10 cellular contexts compared by ENCODE assay signal in the genomic region with DNA sequence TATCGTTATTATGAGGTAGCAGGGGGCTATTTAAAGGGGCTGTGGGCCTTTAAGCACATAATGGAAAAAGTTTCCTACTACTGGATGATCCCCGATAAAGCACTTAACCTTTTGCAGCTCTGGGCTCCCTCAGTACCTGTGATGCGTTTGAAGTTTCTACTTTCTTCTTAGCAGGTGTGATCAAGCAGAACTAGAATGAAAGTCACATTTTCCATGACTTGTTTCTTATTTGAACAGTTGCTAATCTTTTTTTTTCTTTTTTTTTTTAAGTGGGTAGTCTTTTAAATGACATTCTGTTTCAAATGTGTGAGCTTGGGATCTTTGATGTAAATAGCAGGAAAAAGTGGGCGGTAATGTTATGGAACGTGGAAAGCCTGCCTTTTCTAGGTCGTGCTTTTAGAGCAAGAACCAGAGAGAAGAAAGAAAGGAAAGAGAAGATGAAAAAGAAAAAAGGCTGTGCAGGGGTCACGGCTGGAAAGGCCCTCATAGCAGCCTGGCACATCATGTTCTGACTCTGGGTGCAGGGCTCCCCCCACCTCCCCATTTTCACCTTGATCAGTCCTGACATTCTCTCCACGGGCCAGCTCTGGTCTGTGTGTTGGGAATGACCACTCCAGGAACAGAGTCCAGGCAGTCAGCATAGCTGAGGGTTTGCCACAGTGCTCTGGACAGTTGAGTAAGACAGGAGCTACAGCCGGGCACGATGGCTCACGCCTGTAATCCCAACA.
A peak's percentile ranks its signal among the peaks of the same experiment; 100 is the strongest.
DNase-seq lines count a peak whose midpoint lies in the region; ATAC-seq and TF ChIP-seq lines count a peak whose summit lies in the region.
"Had no signal": no experiment of that assay in that cellular context is flagged by ENCODE, and none has a peak within 500 bp of the region (broad histone marks: within the 10 kb centered on the region; RNA-seq: fewer than 3 reads in every experiment).

No MANE protein-coding gene starts in this region.

- H3K27me3 ChIP-seq in transverse colon (no peaks in the 10 kb centered on the region), left ventricle myocardium inferior (ENCODE audit: low read depth) (no peaks in the 10 kb centered on the region)

- no peaks in the 10 kb centered on the region for H3K36me3 ChIP-seq in transverse colon
- H3K36me3 ChIP-seq in left ventricle myocardium inferior: peaks cover 18% of the 10 kb centered on the region

- H3K4me1 ChIP-seq in transverse colon (peaks cover 16 to 32% (median 17%) of the 10 kb centered on the region in 4 donors), left ventricle myocardium inferior (peaks cover 7% of the 10 kb centered on the region)

- H3K9me3 ChIP-seq in transverse colon (no peaks in the 10 kb centered on the region), left ventricle myocardium inferior (replicated peaks) (no peaks in the 10 kb centered on the region)

- peak overlapping the region; percentile 93 for H3K27ac Mint-ChIP-seq in activated CD8-positive, alpha-beta memory T cell treated with anti-CD3 and anti-CD28 coated beads, Interleukin-2, amount 10 ng/mL, durations not matched to agents 7 days and 5 days
- H3K27ac Mint-ChIP-seq in activated B cell treated with CpG ODN at 0.5 μM for 24 hours (peak overlapping the region; percentile 94), memory B cell (peak overlapping the region; percentile 68)

- H3K4me3 ChIP-seq in transverse colon (no peak overlapping the region), left ventricle myocardium inferior (no peak overlapping the region)
- H3K4me3 ChIP-seq: coronary artery had no signal

- peaks cover 92% of the 10 kb centered on the region for H3K4me1 Mint-ChIP-seq in activated CD8-positive, alpha-beta memory T cell treated with anti-CD3 and anti-CD28 coated beads, Interleukin-2, amount 10 ng/mL, durations not matched to agents 7 days and 5 days
- H3K4me1 Mint-ChIP-seq in activated B cell treated with CpG ODN at 0.5 μM for 24 hours: peaks cover 47% of the 10 kb centered on the region
- H3K4me1 Mint-ChIP-seq in memory B cell: peaks cover 27% of the 10 kb centered on the region

- WGBS in transverse colon (ENCODE audit: low coverage in 1 of 2), 2 donors: 54 to 70% methylated on average over 6 to 11 of the region's 11 CpGs

- no peaks in the 10 kb centered on the region for H3K27me3 Mint-ChIP-seq in activated CD8-positive, alpha-beta memory T cell treated with anti-CD3 and anti-CD28 coated beads, Interleukin-2, amount 10 ng/mL, durations not matched to agents 7 days and 5 days
- H3K27me3 Mint-ChIP-seq in activated B cell treated with CpG ODN at 0.5 μM for 24 hours (no peaks in the 10 kb centered on the region), memory B cell (no peaks in the 10 kb centered on the region)

- peaks cover 34% of the 10 kb centered on the region for H3K36me3 Mint-ChIP-seq in activated CD8-positive, alpha-beta memory T cell treated with anti-CD3 and anti-CD28 coated beads, Interleukin-2, amount 10 ng/mL, durations not matched to agents 7 days and 5 days
- peaks cover 22% of the 10 kb centered on the region for H3K36me3 Mint-ChIP-seq in activated B cell treated with CpG ODN at 0.5 μM for 24 hours (ENCODE audit: low read depth)
- H3K36me3 Mint-ChIP-seq in memory B cell: peaks cover 13% of the 10 kb centered on the region

- peak overlapping the region; percentile 25 for H3K4me3 Mint-ChIP-seq in activated CD8-positive, alpha-beta memory T cell treated with anti-CD3 and anti-CD28 coated beads, Interleukin-2, amount 10 ng/mL, durations not matched to agents 7 days and 5 days
- H3K4me3 Mint-ChIP-seq in activated B cell treated with CpG ODN at 0.5 μM for 24 hours (peak overlapping the region; percentile 68), memory B cell (no peak overlapping the region)

- no peak for TF ChIP-seq POLR2A in transverse colon (IDR thresholded peaks at IDR 0.05)

- peak; percentile 50 for ATAC-seq in activated CD8-positive, alpha-beta memory T cell treated with anti-CD3 and anti-CD28 coated beads, Interleukin-2, amount 10 ng/mL, durations not matched to agents 7 days and 5 days
- ATAC-seq in activated B cell treated with CpG ODN at 0.5 μM for 24 hours (ENCODE audit: low read depth): peak; percentile 53
- no peak for ATAC-seq in memory B cell (ENCODE audit: low read depth)
- ATAC-seq: HepG2 had no signal

- no peak for TF ChIP-seq EP300 in transverse colon (IDR thresholded peaks at IDR 0.05; ENCODE audit: low read depth)

- H3K27ac ChIP-seq in transverse colon (peak overlapping the region; percentile 45 to 67 (median 54)), left ventricle myocardium inferior (replicated peaks) (no peak overlapping the region)
- H3K27ac ChIP-seq: coronary artery had no signal

- DNase-seq in activated CD8-positive, alpha-beta memory T cell treated with anti-CD3 and anti-CD28 coated beads, Interleukin-2, amount 10 ng/mL, durations not matched to agents 7 days and 5 days: no peak
- no peak for DNase-seq in activated CD8-positive, alpha-beta memory T cell treated with anti-CD3 and anti-CD28 coated beads, Interleukin-2, amount 50 U/mL, for 4 hours
- DNase-seq in activated B cell treated with CpG ODN at 0.5 μM for 24 hours (no peak), memory B cell (ENCODE audit: low spot score in 2 of 2) (no peak), transverse colon (no peak), NCI-H446 (lab: John Stamatoyannopoulos, UW) (no peak), left ventricle myocardium inferior (no peak), retina (no peak)

- intact Hi-C loops in activated B cell treated with CpG ODN at 0.5 μM for 24 hours (cut with micrococcal nuclease) (loop anchor here (1.0 to 5.0 kb wide), 4 partner anchors 10 to 262 kb away; no protein-coding TSS in a partner anchor), transverse colon (cut with DNase I; ENCODE audit: low total_unique reads) (loop anchor here (5.0 kb wide), 1 partner anchor 37 kb away; no protein-coding TSS in a partner anchor), left ventricle myocardium inferior (cut with micrococcal nuclease) (no loop called here)

- H3K9me3 Mint-ChIP-seq in activated CD8-positive, alpha-beta memory T cell treated with anti-CD3 and anti-CD28 coated beads, Interleukin-2, amount 10 ng/mL, durations not matched to agents 7 days and 5 days (ENCODE audit: low read depth): no peaks in the 10 kb centered on the region
- no peaks in the 10 kb centered on the region for H3K9me3 Mint-ChIP-seq in activated B cell treated with CpG ODN at 0.5 μM for 24 hours
- no peaks in the 10 kb centered on the region for H3K9me3 Mint-ChIP-seq in memory B cell

- POLR2A ChIA-PET in activated B cell treated with CpG ODN at 0.5 μM for 24 hours (lab: Charles Lee): interaction anchor here (0.6 to 7.2 kb wide), 14 partner anchors 10 to 775 kb away, joined by 3 to 82 read pairs (median 6); partner anchors contain the start of gene SOCS1

- in situ Hi-C loops in transverse colon (cut with MboI; ENCODE audit: low pct_ligation_motif_present in 1 of 4, low pct_unique_long_range_greater_than_20kb in 1 of 4, low sequenced_read_pairs in 3 of 4): no loop called here

- TF ChIP-seq CTCF in activated B cell treated with CpG ODN at 0.5 μM for 24 hours (IDR thresholded peaks at IDR 0.05) (no peak), transverse colon (IDR thresholded peaks at IDR 0.05) (no peak), left ventricle myocardium inferior (IDR thresholded peaks at IDR 0.05; ENCODE audit: borderline replicate concordance) (no peak)

- CTCF ChIA-PET in activated CD8-positive, alpha-beta memory T cell treated with anti-CD3 and anti-CD28 coated beads, Interleukin-2, amount 10 ng/mL, durations not matched to agents 7 days and 5 days (lab: Charles Lee): interaction anchor here (0.6 to 4.0 kb wide), 16 partner anchors 8 to 161 kb away, joined by 3 to 14 read pairs (median 4); partner anchors contain the start of gene SOCS1
- CTCF ChIA-PET in activated B cell treated with CpG ODN at 0.5 μM for 24 hours (lab: Charles Lee): interaction anchor here (0.6 to 1.1 kb wide), 6 partner anchors 12 to 153 kb away, joined by 3 to 6 read pairs (median 3); no protein-coding TSS in a partner anchor
